ENCODE assay signal across 8 cellular contexts in the genomic region with DNA sequence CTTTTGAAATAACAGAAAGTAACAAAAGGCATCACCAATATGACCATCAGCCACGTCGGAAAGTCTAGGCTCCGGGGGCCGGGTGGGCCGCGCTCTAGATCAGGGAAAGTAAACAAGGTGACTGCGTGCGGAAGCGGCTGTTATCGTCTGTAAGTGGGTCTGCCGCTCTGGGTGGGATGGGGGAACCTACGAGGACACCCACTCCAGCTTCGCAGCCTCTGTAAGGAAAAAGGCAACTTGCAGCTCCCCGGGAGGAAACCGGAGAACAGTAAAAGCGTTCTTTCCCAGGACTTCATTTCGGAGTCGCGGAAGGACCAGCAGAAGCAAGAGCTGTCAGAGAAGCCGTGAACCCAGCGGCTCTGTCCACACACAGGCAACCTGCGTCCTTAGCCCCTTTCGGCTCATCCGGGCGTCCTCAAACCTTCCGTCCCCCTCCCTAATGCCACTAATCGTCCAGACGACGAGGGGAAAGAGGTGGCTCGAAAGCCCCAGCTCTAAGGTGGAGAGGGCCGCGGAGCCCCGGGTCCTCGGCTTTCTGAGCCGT. TPM values are rescaled to one million over a fixed set of nuclear protein-coding genes. Genes with fewer than 3 reads are reported as not detected.
DNase-seq lines count a peak whose midpoint lies in the region; ATAC-seq lines count a peak whose summit lies in the region.

No MANE protein-coding gene starts in this region.

- intact Hi-C loops in left ventricle myocardium superior (cut with micrococcal nuclease): no loop called here

- ATAC-seq in GM21367 (IDR thresholded peaks at IDR 0.05; ENCODE audit: unreplicated experiment) (peak; percentile 20), left ventricle myocardium superior (peak; percentile 59), GM18519 (IDR thresholded peaks at IDR 0.05; ENCODE audit: low FRiP score, unreplicated experiment) (no peak)

- peak; percentile 43 for DNase-seq in COLO668 (lab: John Stamatoyannopoulos, UW; ENCODE audit: unreplicated experiment)
- peak; percentile 34 for DNase-seq in HS-5 (ENCODE audit: low read depth)
- DNase-seq in T-helper 1 cell: peak; percentile 9 to 48 (median 29)
- peak in 36 of 56 donors; percentile 3 to 71 (median 42) for DNase-seq in amygdala (lab: John Stamatoyannopoulos, UW)
- peak; percentile 41 for DNase-seq in left ventricle myocardium superior
- DNase-seq in putamen (ENCODE audit: low spot score): peak; percentile 49

RNA-seq across cellular contexts. Expression of a gene that starts 0.5 kb away (rescaled TPM):
- 20.3 TPM for total RNA-seq in left ventricle myocardium superior
